In genomic region chr7:79452032-79452494, GRCh38 we compare ENCODE assay signal across 8 cellular contexts. TPM values are rescaled to one million over a fixed set of nuclear protein-coding genes. Genes with fewer than 3 reads are reported as not detected.
DNase-seq lines count a peak whose midpoint lies in the region; ATAC-seq and TF ChIP-seq lines count a peak whose summit lies in the region.

No MANE protein-coding gene starts in this region.

- H3K4me2 ChIP-seq in GM23338: peak overlapping the region; percentile 86

- no peak overlapping the region for H3K27ac ChIP-seq in GM23338 (ENCODE audit: low read depth)
- H3K27ac ChIP-seq in SK-N-MC: no peak overlapping the region

- H3K27ac Mint-ChIP-seq in GM23338: no peak overlapping the region

- no peaks in the 10 kb centered on the region for H3K9me2 ChIP-seq in GM23338 (ENCODE audit: insufficient read depth)

- no peak for TF ChIP-seq POLR2A in erythroblast (IDR thresholded peaks at IDR 0.05; ENCODE audit: low read length)

- H3K27me3 Mint-ChIP-seq in GM23338 (ENCODE audit: insufficient read depth, low read depth, poor library complexity): peaks cover 55% of the 10 kb centered on the region

- no peak for TF ChIP-seq CTCF in GM23338 (conservative IDR thresholded peaks at IDR 0.05; ENCODE audit: low read depth in 2 of 2)

- H4K20me1 ChIP-seq in GM23338 (replicated peaks; ENCODE audit: insufficient read depth): 0 out of 2 replicates have a peak, but pooled peaks cover 3% of the 10 kb centered on the region

- peaks cover 7% of the 10 kb centered on the region; the same call in 1 of the 2 replicates for H3K4me1 ChIP-seq in GM23338 (ENCODE audit: insufficient read depth)

- H3K36me3 ChIP-seq in GM23338 (ENCODE audit: insufficient read depth) (no peaks in the 10 kb centered on the region), SK-N-MC (ENCODE audit: insufficient read depth, low read length) (no peaks in the 10 kb centered on the region)

- ATAC-seq in GM23338 (peak; percentile 68), GM19328 (IDR thresholded peaks at IDR 0.05; ENCODE audit: unreplicated experiment) (no peak)

- H3K9me3 Mint-ChIP-seq in GM23338: no peaks in the 10 kb centered on the region; the same call in 2 of the 3 replicates

- H3K4me1 Mint-ChIP-seq in GM23338: peaks cover 7% of the 10 kb centered on the region

- no peaks in the 10 kb centered on the region for H3K79me2 ChIP-seq in GM23338 (replicated peaks; ENCODE audit: insufficient read depth)

- peaks cover 77% of the 10 kb centered on the region for H3K27me3 ChIP-seq in GM23338 (ENCODE audit: insufficient read depth)

- H3K9ac ChIP-seq in SK-N-MC (ENCODE audit: insufficient read length): peak overlapping the region; percentile 69

- H3K4me3 Mint-ChIP-seq in GM23338: peak overlapping the region; percentile 93

- H3F3A ChIP-seq in GM23338 (replicated peaks; ENCODE audit: low read depth): no peaks in the 10 kb centered on the region

- H3K9me3 ChIP-seq in SK-N-MC (ENCODE audit: low read depth, low read length): no peaks in the 10 kb centered on the region

- H2AFZ ChIP-seq in GM23338: peak overlapping the region; percentile 82

- no peaks in the 10 kb centered on the region for H3K36me3 Mint-ChIP-seq in GM23338 (ENCODE audit: low read depth)

- H3K4me3 ChIP-seq in GM23338: peak overlapping the region; percentile 79
- peak overlapping the region; percentile 88 for H3K4me3 ChIP-seq in SK-N-MC

- peak; percentile 69 for DNase-seq in A172 (ENCODE audit: low spot score)
- DNase-seq in GM23338 (ENCODE audit: low spot score): peak; percentile 85
- DNase-seq in SK-N-MC (ENCODE audit: low read depth, low spot score): no peak
- DNase-seq in erythroblast (lab: John Stamatoyannopoulos, UW): peak; percentile 43 to 45
- peak; percentile 95 for DNase-seq in medulla oblongata (ENCODE audit: extremely low spot score)
- DNase-seq in superior temporal gyrus (ENCODE audit: extremely low spot score): peak; percentile 89
- DNase-seq in NCI-H1048 (lab: John Stamatoyannopoulos, UW): no peak

TF ChIP-seq in GM23338, 12 proteins besides CTCF, POLR2A, EP300 and RAD21:
- TF ChIP-seq ZNF462 (CRISPR knock-in tag; IDR thresholded peaks at IDR 0.05): no peak
- no peak for TF ChIP-seq EZH2phosphoT487 (IDR thresholded peaks at IDR 0.05; ENCODE audit: unreplicated experiment)
- no peak for TF ChIP-seq REST (IDR thresholded peaks at IDR 0.05; ENCODE audit: unreplicated experiment)
- TF ChIP-seq POLR2AphosphoS5 (IDR thresholded peaks at IDR 0.05; ENCODE audit: low read depth): peak; percentile 33; the same call in 1 of the 2 replicates
- TF ChIP-seq NANOG (IDR thresholded peaks at IDR 0.05; ENCODE audit: borderline replicate concordance): no peak
- no peak for TF ChIP-seq ETS1 (IDR thresholded peaks at IDR 0.05)
- TF ChIP-seq CREB1 (CRISPR knock-in tag; IDR thresholded peaks at IDR 0.05; ENCODE audit: low read depth): peak; percentile 26; the same call in 1 of the 2 replicates
- TF ChIP-seq STAT1 (IDR thresholded peaks at IDR 0.05; ENCODE audit: unreplicated experiment): no peak
- no peak for TF ChIP-seq ZNF331 (CRISPR knock-in tag; IDR thresholded peaks at IDR 0.05; ENCODE audit: low read depth)

RNA-seq across cellular contexts. Expression of gene MAGI2, which starts 1.4 kb away (rescaled TPM):
- 1.4 and 1.5 TPM in 2 replicates for total RNA-seq in A172 (2014; rRNA removed; shearing (Covaris generic))
- 26.4 and 31.4 TPM in 2 replicates for total RNA-seq in GM23338 (2014; rRNA removed; shearing (Covaris generic))
- 7.3 and 10.4 TPM in 2 replicates for polyA plus RNA-seq in GM23338 (2016; fragmentation: Nextera tagmentation; extraction: Ambion mirVana)

Comparison
In these comparisons a context has a peak if more than half of its experiments do, and no peak if none do; other contexts are left out.
1. DNase-seq: peak in A172 (single experiment), GM23338 (single experiment), erythroblast (2 of 2), medulla oblongata (single experiment) and superior temporal gyrus (single experiment); none in SK-N-MC (single experiment) and NCI-H1048 (single experiment).
2. RNA of gene MAGI2, which starts 1.4 kb away (total RNA-seq): 26.4 to 31.4 TPM in GM23338; 1.4 to 1.5 TPM in A172; every median in the first group is over 10 times any median in the second.